In the genomic region with DNA sequence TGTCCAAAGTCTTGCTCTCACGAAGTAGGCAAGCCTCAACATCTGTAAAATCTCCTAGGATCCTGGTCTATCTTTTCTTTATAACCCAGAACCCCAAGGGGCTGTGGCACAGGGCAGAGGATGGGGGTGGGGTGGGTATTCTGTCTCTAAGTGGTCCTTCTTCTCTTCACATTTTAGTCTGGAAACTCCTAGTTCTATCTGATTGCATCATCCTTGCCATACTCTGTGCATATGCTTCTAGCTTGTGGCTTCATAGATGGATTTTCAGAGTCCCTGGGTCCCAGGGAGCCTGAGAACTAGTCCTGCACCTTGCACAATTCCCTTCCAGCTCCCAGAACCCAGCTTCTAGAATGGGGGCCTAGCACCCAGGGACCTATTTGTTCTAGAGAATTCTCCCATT, we compare ENCODE assay signal across 24 cellular contexts.
"Had no signal": no experiment of that assay in that cellular context is flagged by ENCODE, and none has a peak within 500 bp of the region (broad histone marks: within the 10 kb centered on the region; RNA-seq: fewer than 3 reads in every experiment).

No MANE protein-coding gene starts in this region.

- H3K4me3 ChIP-seq: dorsolateral prefrontal cortex, gastrocnemius medialis, left lung, mucosa of descending colon, right lobe of liver, testis, tibial artery had no signal

- H3K9me3 Mint-ChIP-seq: natural killer cell treated with Interleukin-12 subunit alpha and Interleukin-12 subunit beta and Interleukin-15 and Interleukin-18, amount 100 ng/mL, for 72 hours; stimulated activated effector memory CD8-positive, alpha-beta T cell treated with anti-CD3 and anti-CD28 coated beads, Interleukin-12 subunit alpha, Interleukin-12 subunit beta, amount 100 ng/mL, for 72 hours had no signal

- H3K36me3 Mint-ChIP-seq: natural killer cell treated with Interleukin-12 subunit alpha and Interleukin-12 subunit beta and Interleukin-15 and Interleukin-18, amount 100 ng/mL, for 72 hours; stimulated activated effector memory CD8-positive, alpha-beta T cell treated with anti-CD3 and anti-CD28 coated beads, Interleukin-12 subunit alpha, Interleukin-12 subunit beta, amount 100 ng/mL, for 72 hours had no signal

- H3K27me3 ChIP-seq: dorsolateral prefrontal cortex, gastrocnemius medialis, left lung, neutrophil, right lobe of liver, testis, tibial artery had no signal

- H3K36me3 ChIP-seq: gastrocnemius medialis, left lung, neutrophil, right lobe of liver, tibial artery had no signal

- ATAC-seq: gastrocnemius medialis; left lung; mucosa of descending colon; natural killer cell treated with Interleukin-12 subunit alpha and Interleukin-12 subunit beta and Interleukin-15 and Interleukin-18, amount 100 ng/mL, for 72 hours; stimulated activated effector memory CD8-positive, alpha-beta T cell treated with anti-CD3 and anti-CD28 coated beads, Interleukin-12 subunit alpha, Interleukin-12 subunit beta, amount 100 ng/mL, for 72 hours had no signal

- H3K4me3 Mint-ChIP-seq: mesothelial cell of epicardium; natural killer cell treated with Interleukin-12 subunit alpha and Interleukin-12 subunit beta and Interleukin-15 and Interleukin-18, amount 100 ng/mL, for 72 hours; neural crest cell; stimulated activated effector memory CD8-positive, alpha-beta T cell treated with anti-CD3 and anti-CD28 coated beads, Interleukin-12 subunit alpha, Interleukin-12 subunit beta, amount 100 ng/mL, for 72 hours; type B pancreatic cell had no signal

- DNase-seq: dorsolateral prefrontal cortex; effector CD4-positive, alpha-beta T cell; gastrocnemius medialis; head of caudate nucleus; kidney; left lung; mesenchymal stem cell; mucosa of descending colon; naive B cell; right lobe of liver; stimulated activated CD4-positive, alpha-beta T cell treated with anti-CD3 and anti-CD28 coated beads, Interleukin-2, amount 100 ng/mL, for 24 hours; stimulated activated CD4-positive, alpha-beta T cell treated with anti-CD3 and anti-CD28 coated beads, Interleukin-4, amount 100 ng/mL, for 24 hours; stimulated activated naive CD4-positive, alpha-beta T cell treated with Interleukin-2 at 50 U/mL for 16 hours; substantia nigra; testis; tibial artery had no signal

- H3K27ac ChIP-seq: gastrocnemius medialis, left lung, neutrophil, parathyroid adenoma, right lobe of liver, testis, tibial artery had no signal

- H2AFZ ChIP-seq: parathyroid adenoma had no signal

- FAIRE-seq: kidney had no signal

- H3K9ac ChIP-seq: parathyroid adenoma had no signal

- H3K27ac Mint-ChIP-seq: mesothelial cell of epicardium; natural killer cell treated with Interleukin-12 subunit alpha and Interleukin-12 subunit beta and Interleukin-15 and Interleukin-18, amount 100 ng/mL, for 72 hours; progenitor cell of endocrine pancreas; stimulated activated effector memory CD8-positive, alpha-beta T cell treated with anti-CD3 and anti-CD28 coated beads, Interleukin-12 subunit alpha, Interleukin-12 subunit beta, amount 100 ng/mL, for 72 hours; type B pancreatic cell had no signal

- H3K4me1 Mint-ChIP-seq: mesothelial cell of epicardium; naive B cell; stimulated activated effector memory CD8-positive, alpha-beta T cell treated with anti-CD3 and anti-CD28 coated beads, Interleukin-12 subunit alpha, Interleukin-12 subunit beta, amount 100 ng/mL, for 72 hours had no signal

- H3K4me1 ChIP-seq: gastrocnemius medialis, left lung, parathyroid adenoma, right lobe of liver, testis had no signal

- H3K27me3 Mint-ChIP-seq: progenitor cell of endocrine pancreas, type B pancreatic cell had no signal

- H3K9me3 ChIP-seq: gastrocnemius medialis, mucosa of descending colon, neutrophil, right lobe of liver, testis, tibial artery had no signal
